8 cellular contexts compared by ENCODE assay signal in the genomic region with DNA sequence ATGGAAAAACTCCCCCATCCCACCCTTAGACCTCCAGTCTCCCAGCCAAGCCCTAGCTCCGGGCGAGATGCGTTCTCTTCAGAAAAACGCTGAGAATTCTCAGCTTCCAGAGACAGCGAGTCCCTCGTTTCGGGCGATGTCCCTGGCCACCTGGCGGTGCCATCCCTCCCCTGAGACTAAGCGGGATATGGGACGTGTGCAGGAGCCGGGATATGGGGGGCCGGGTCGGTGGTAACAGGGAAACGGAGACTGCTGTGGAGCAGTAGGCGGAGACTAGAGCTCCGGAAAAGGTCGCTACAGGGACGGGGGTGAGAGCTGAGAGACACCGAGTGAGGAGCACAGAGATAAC. TPM values are rescaled to one million over a fixed set of nuclear protein-coding genes. Genes with fewer than 3 reads are reported as not detected.
DNase-seq lines count a peak whose midpoint lies in the region; ATAC-seq and TF ChIP-seq lines count a peak whose summit lies in the region.

No MANE protein-coding gene starts in this region.

- CTCF ChIA-PET in PC-9 (lab: Charles Lee) = interaction anchor here (0.6 to 1.8 kb wide), 10 partner anchors 10 to 215 kb away, joined by 3 to 13 read pairs (median 4); no protein-coding TSS in a partner anchor

- peaks cover 9% of the 10 kb centered on the region for H3F3A ChIP-seq in PC-9 (ENCODE audit: insufficient read depth, low read depth)
- peaks cover 26% of the 10 kb centered on the region for H3F3A ChIP-seq in neural progenitor cell (ENCODE audit: low read depth)

- H4K20me1 ChIP-seq in PC-9 (ENCODE audit: insufficient read depth) = no peaks in the 10 kb centered on the region
- peaks cover 5% of the 10 kb centered on the region for H4K20me1 ChIP-seq in neural progenitor cell (ENCODE audit: low read depth)

- H3K4me2 ChIP-seq in PC-9 (peak overlapping the region; percentile 90), neural progenitor cell (peak overlapping the region; percentile 94)

- H3K9ac ChIP-seq in neural progenitor cell = no peak overlapping the region

- TSS peak; percentile 87 for BruUV-seq in PC-9 (replicated peaks; lab: Mats Ljungman, UMichigan)

- POLR2A ChIA-PET in PC-9 (lab: Charles Lee; ENCODE audit: unreplicated experiment) = interaction anchor here (0.5 to 0.7 kb wide), 6 partner anchors 10 to 1589 kb away, joined by 3 to 12 read pairs (median 4); no protein-coding TSS in a partner anchor

- no peaks in the 10 kb centered on the region for H3K9me3 Mint-ChIP-seq in activated T-cell treated with anti-CD3 and anti-CD28 coated beads, Interleukin-2, amount 50 U/mL, for 72 hours
- H3K9me3 Mint-ChIP-seq in neural progenitor cell = no peaks in the 10 kb centered on the region

- no peak for DNase-seq in activated T-cell treated with anti-CD3 and anti-CD28 coated beads, Interleukin-2, amount 50 U/mL, for 72 hours
- no peak for DNase-seq in activated T-cell treated with anti-CD3 and anti-CD28 coated beads, Interleukin-2, amount 50 U/mL, for 48 hours
- no peak for DNase-seq in PC-9
- DNase-seq in neural progenitor cell (ENCODE audit: low spot score) = peak; percentile 86
- DNase-seq in NCI-H187 treated with DMSO at 0.1 percent for 48 hours (lab: John Stamatoyannopoulos, UW) = no peak
- no peak for DNase-seq in ureter (ENCODE audit: low spot score)

- H2AFZ ChIP-seq in PC-9 (peak overlapping the region; percentile 86), neural progenitor cell (replicated peaks) (peak overlapping the region; percentile 94)

- H3K79me2 ChIP-seq in PC-9 (ENCODE audit: low read depth) (peaks cover 34% of the 10 kb centered on the region), neural progenitor cell (ENCODE audit: low read depth) (peaks cover 19% of the 10 kb centered on the region)

- peaks cover 10 to 13% of the 10 kb centered on the region in 2 donors for H3K36me3 Mint-ChIP-seq in activated T-cell treated with anti-CD3 and anti-CD28 coated beads, Interleukin-2, amount 50 U/mL, for 72 hours (ENCODE audit: insufficient read depth in 2 of 2)
- no peaks in the 10 kb centered on the region for H3K36me3 Mint-ChIP-seq in neural progenitor cell

- peaks cover 43% of the 10 kb centered on the region for H3K4me1 Mint-ChIP-seq in activated T-cell treated with anti-CD3 and anti-CD28 coated beads, Interleukin-2, amount 50 U/mL, for 72 hours (ENCODE audit: low read depth)
- peaks cover 19% of the 10 kb centered on the region for H3K4me1 Mint-ChIP-seq in neural progenitor cell

- peak; percentile 53 to 64 for ATAC-seq in activated T-cell treated with anti-CD3 and anti-CD28 coated beads, Interleukin-2, amount 50 U/mL, for 72 hours (replicated peaks in 1 of 2)
- ATAC-seq in HG02938 (IDR thresholded peaks at IDR 0.05; ENCODE audit: unreplicated experiment) = peak; percentile 69
- peak; percentile 62 for ATAC-seq in esophagus mucosa

- H3K27me3 ChIP-seq in PC-9 (ENCODE audit: insufficient read depth, low read depth) = no peaks in the 10 kb centered on the region
- peaks cover 15% of the 10 kb centered on the region for H3K27me3 ChIP-seq in neural progenitor cell

- H3K4me1 ChIP-seq in PC-9 (replicated peaks; ENCODE audit: insufficient read depth) = peaks cover 41% of the 10 kb centered on the region
- peaks cover 14% of the 10 kb centered on the region for H3K4me1 ChIP-seq in neural progenitor cell

- H3K36me3 ChIP-seq in PC-9 (ENCODE audit: low read depth) (no peaks in the 10 kb centered on the region), neural progenitor cell (no peaks in the 10 kb centered on the region)

- H3K27ac Mint-ChIP-seq in activated T-cell treated with anti-CD3 and anti-CD28 coated beads, Interleukin-2, amount 50 U/mL, for 72 hours = peak overlapping the region; percentile 81
- H3K27ac Mint-ChIP-seq in neural progenitor cell = peak overlapping the region; percentile 87

- peak overlapping the region; percentile 95 for H3K4me3 ChIP-seq in PC-9
- peak overlapping the region; percentile 98 for H3K4me3 ChIP-seq in neural progenitor cell

- no peaks in the 10 kb centered on the region for H3K9me2 ChIP-seq in PC-9 (ENCODE audit: insufficient read depth)

- TF ChIP-seq CTCF in PC-9 (conservative IDR thresholded peaks at IDR 0.05) (no peak), neural progenitor cell (IDR thresholded peaks at IDR 0.05) (peak; percentile 48)

- peak overlapping the region; percentile 95 for H3K4me3 Mint-ChIP-seq in activated T-cell treated with anti-CD3 and anti-CD28 coated beads, Interleukin-2, amount 50 U/mL, for 72 hours
- peak overlapping the region; percentile 95 for H3K4me3 Mint-ChIP-seq in neural progenitor cell

- peaks cover 20% of the 10 kb centered on the region for H3K27me3 Mint-ChIP-seq in activated T-cell treated with anti-CD3 and anti-CD28 coated beads, Interleukin-2, amount 50 U/mL, for 72 hours (ENCODE audit: low read depth)
- peaks cover 11% of the 10 kb centered on the region for H3K27me3 Mint-ChIP-seq in neural progenitor cell (ENCODE audit: insufficient read depth, low read depth)

- intact Hi-C loops in PC-9 (cut with micrococcal nuclease; ENCODE audit: unreplicated experiment) = loop anchor here (1.0 kb wide), 2 partner anchors 21 to 65 kb away; no protein-coding TSS in a partner anchor

- no peak overlapping the region; the same call in 1 of the 2 replicates for H3K27ac ChIP-seq in PC-9
- peak overlapping the region; percentile 21 for H3K27ac ChIP-seq in neural progenitor cell

- H3K9me3 ChIP-seq in PC-9 (ENCODE audit: insufficient read depth, low read depth) (no peaks in the 10 kb centered on the region), neural progenitor cell (ENCODE audit: low read depth) (no peaks in the 10 kb centered on the region)

RNA-seq across cellular contexts. Expression of gene STRIP2, which starts 0.4 kb away (rescaled TPM):
- 10 to 100 TPM; 73.5 to 79.2 TPM for total RNA-seq in activated T-cell treated with anti-CD3 and anti-CD28 coated beads, Interleukin-2, amount 50 U/mL, for 72 hours
- total RNA-seq in PC-9 (2021) = 6.4 and 9.5 TPM in 2 replicates
- 3.4 TPM for total RNA-seq in esophagus mucosa
- 11.6 and 12.5 TPM in 2 replicates for total RNA-seq in neural progenitor cell (ENCODE audit: low replicate concordance)
- total RNA-seq in ureter = 0.52 TPM
